In the genomic region with DNA sequence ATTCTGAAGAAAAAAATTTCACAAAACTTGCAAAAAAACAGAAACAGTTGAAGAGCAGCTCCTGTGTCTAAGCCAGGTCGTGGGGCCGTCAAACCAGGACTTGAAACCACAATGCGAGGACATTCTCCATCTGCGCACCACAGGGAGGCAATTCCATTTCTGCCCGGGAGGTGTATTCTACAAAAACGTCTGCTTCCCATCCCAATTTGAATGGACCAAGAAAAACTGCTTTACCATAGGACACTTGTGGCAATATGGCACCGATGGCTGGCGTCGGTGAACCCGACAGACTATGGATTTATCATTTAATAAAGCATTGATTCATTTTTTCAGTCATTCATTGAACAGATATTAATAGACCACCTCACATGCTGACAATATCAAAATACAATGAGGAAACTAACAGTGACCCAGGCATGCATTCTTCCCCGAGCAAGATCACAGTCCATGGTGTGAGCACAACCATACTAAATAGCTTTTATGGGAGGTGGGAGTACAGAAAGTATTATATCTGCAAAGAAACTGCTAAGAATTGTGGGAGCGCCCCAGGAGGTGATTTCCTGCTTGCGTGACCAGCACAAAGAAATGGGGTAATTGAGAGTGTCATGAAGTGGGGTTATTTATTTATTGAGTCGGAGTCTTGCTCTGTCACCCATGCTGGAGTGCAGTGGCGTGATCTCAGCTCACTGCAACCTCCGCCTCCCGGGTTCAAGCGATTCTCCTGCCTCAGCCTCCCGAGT, we compare ENCODE assay signal across 23 cellular contexts. TPM values are rescaled to one million over a fixed set of nuclear protein-coding genes. Genes with fewer than 3 reads are reported as not detected.
"Had no signal": no experiment of that assay in that cellular context is flagged by ENCODE, and none has a peak within 500 bp of the region (broad histone marks: within the 10 kb centered on the region; RNA-seq: fewer than 3 reads in every experiment).

No MANE protein-coding gene starts in this region.

- H3K27me3 ChIP-seq: cardiac muscle cell, Peyer's patch had no signal

- H3K27ac Mint-ChIP-seq: activated CD8-positive, alpha-beta T cell treated with anti-CD3 and anti-CD28 coated beads for 36 hours; activated naive CD4-positive, alpha-beta T cell treated with anti-CD3 and anti-CD28 coated beads, Interleukin-2, amount 50 U/mL, for 24 hours; T-helper 1 cell treated with Interleukin-12 subunit alpha and Interleukin-12 subunit beta and Interleukin-4 antibody, amounts not matched to agents 30 μg/mL and 1 μg/mL, for 36 hours had no signal

- H3K27me3 Mint-ChIP-seq: activated CD8-positive, alpha-beta T cell treated with anti-CD3 and anti-CD28 coated beads for 36 hours; activated naive CD4-positive, alpha-beta T cell treated with anti-CD3 and anti-CD28 coated beads, Interleukin-2, amount 50 U/mL, for 24 hours had no signal

- H3K4me3 ChIP-seq: cardiac muscle cell, Peyer's patch, SJSA1 had no signal

- H3K4me3 Mint-ChIP-seq: activated CD8-positive, alpha-beta T cell treated with anti-CD3 and anti-CD28 coated beads for 36 hours; activated naive CD4-positive, alpha-beta T cell treated with anti-CD3 and anti-CD28 coated beads, Interleukin-2, amount 50 U/mL, for 24 hours; brain; T-helper 1 cell treated with Interleukin-12 subunit alpha and Interleukin-12 subunit beta and Interleukin-4 antibody, amounts not matched to agents 30 μg/mL and 1 μg/mL, for 36 hours had no signal

- ATAC-seq: activated CD4-positive, CD25-positive, alpha-beta regulatory T cell treated with anti-CD3 and anti-CD28 coated beads, Interleukin-2, amount 50 U/mL, for 24 hours; activated CD8-positive, alpha-beta T cell treated with anti-CD3 and anti-CD28 coated beads for 36 hours had no signal

- DNase-seq: activated CD4-positive, alpha-beta T cell treated with anti-CD3 and anti-CD28 coated beads for 4 hours; activated CD8-positive, alpha-beta memory T cell treated with anti-CD3 and anti-CD28 coated beads, Interleukin-2, amount 50 U/mL, for 4 hours; activated CD8-positive, alpha-beta T cell treated with anti-CD3 and anti-CD28 coated beads for 36 hours; activated effector memory CD4-positive, alpha-beta T cell treated with Interleukin-2 at 50 U/mL for 16 hours; activated naive CD4-positive, alpha-beta T cell; amygdala; KG1; NCI-H1092 treated with DMSO at 0.1 percent for 48 hours; NCI-H1436; NCI-H187 treated with DMSO at 0.1 percent for 48 hours; NCI-H2081 treated with DMSO at 0.1 percent for 48 hours; NCI-H446; NCI-H524; SHP77 had no signal

- H3K27ac ChIP-seq: cardiac muscle cell, Peyer's patch, RWPE1, SJSA1 had no signal

- H3K4me1 ChIP-seq: SJSA1 had no signal

- H3K36me3 ChIP-seq: cardiac muscle cell, Peyer's patch, SJSA1 had no signal

- H3K36me3 Mint-ChIP-seq: activated naive CD4-positive, alpha-beta T cell treated with anti-CD3 and anti-CD28 coated beads, Interleukin-2, amount 50 U/mL, for 24 hours; brain had no signal

- H3K9me3 ChIP-seq: Peyer's patch, SJSA1 had no signal

- H3K9me3 Mint-ChIP-seq: activated CD8-positive, alpha-beta T cell treated with anti-CD3 and anti-CD28 coated beads for 36 hours; activated naive CD4-positive, alpha-beta T cell treated with anti-CD3 and anti-CD28 coated beads, Interleukin-2, amount 50 U/mL, for 24 hours; brain; T-helper 1 cell treated with Interleukin-12 subunit alpha and Interleukin-12 subunit beta and Interleukin-4 antibody, amounts not matched to agents 30 μg/mL and 1 μg/mL, for 36 hours had no signal

- H3K4me1 Mint-ChIP-seq: activated naive CD4-positive, alpha-beta T cell treated with anti-CD3 and anti-CD28 coated beads, Interleukin-2, amount 50 U/mL, for 24 hours had no signal

RNA-seq across cellular contexts. Expression of a gene that starts 10.5 kb away (rescaled TPM):
- total RNA-seq: MCF 10A, SJSA1 had no signal
